33 cellular contexts compared by ENCODE assay signal in the genomic region with DNA sequence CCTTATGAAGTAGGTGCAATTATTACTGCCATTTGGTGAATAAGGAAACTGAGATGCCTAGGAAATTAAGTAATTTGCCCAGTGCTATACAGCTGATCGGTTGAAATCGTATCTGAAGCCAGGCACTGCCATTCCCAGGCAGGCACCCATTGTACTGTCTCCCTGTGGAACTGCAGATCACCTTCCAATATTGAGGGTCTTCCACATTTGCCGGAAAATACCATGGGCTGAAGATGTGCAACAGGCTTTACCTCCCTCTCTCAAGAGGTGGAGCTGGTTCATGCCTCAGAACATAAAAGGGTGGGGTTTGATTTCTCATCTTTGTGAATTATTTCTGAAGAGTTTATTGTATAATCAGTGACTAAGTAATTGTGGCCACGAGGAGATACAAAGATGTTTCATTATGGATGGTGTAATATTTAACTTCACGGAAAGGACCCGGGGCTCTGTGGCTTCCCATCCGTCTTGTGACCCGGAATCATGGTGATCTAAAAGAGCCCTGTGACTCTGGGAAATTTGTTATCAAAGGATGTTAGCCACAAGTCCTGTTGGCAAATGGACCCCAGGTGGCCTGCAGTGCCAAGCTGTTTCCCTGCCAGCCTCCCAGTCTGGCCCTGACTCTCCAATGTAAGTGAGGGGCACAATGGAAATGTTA.
DNase-seq lines count a peak whose midpoint lies in the region; ATAC-seq, FAIRE-seq and TF ChIP-seq lines count a peak whose summit lies in the region.
"Had no signal": no experiment of that assay in that cellular context is flagged by ENCODE, and none has a peak within 500 bp of the region (broad histone marks: within the 10 kb centered on the region; RNA-seq: fewer than 3 reads in every experiment).

No MANE protein-coding gene starts in this region.

- no peak overlapping the region for H3K4me3 Mint-ChIP-seq in immature natural killer cell
- H3K4me3 Mint-ChIP-seq: activated CD8-positive, alpha-beta memory T cell treated with anti-CD3 and anti-CD28 coated beads, Interleukin-2, amount 10 ng/mL, durations not matched to agents 7 days and 5 days; activated T-cell treated with anti-CD3 and anti-CD28 coated beads, Interleukin-2, amount 50 U/mL, for 72 hours; GM23338; naive thymus-derived CD8-positive, alpha-beta T cell; stimulated activated naive B cell treated with anti-CD40 and anti-IgM and Interleukin-4, amounts not matched to agents 10 μg/mL and 1 μg/mL and 100 μg/mL, for 72 hours; T-cell had no signal

- H3K36me3 ChIP-seq in pancreas (no peaks in the 10 kb centered on the region), adrenal gland (replicated peaks in 1 of 2) (no peaks in the 10 kb centered on the region)
- H3K36me3 ChIP-seq: SJSA1, suprapubic skin had no signal

- H3K9me3 Mint-ChIP-seq in immature natural killer cell, result no peaks in the 10 kb centered on the region
- H3K9me3 Mint-ChIP-seq: activated T-cell treated with anti-CD3 and anti-CD28 coated beads, Interleukin-2, amount 50 U/mL, for 72 hours; GM23338; naive thymus-derived CD8-positive, alpha-beta T cell; stimulated activated naive B cell treated with anti-CD40 and anti-IgM and Interleukin-4, amounts not matched to agents 10 μg/mL and 1 μg/mL and 100 μg/mL, for 72 hours; T-cell had no signal

- no peaks in the 10 kb centered on the region for H3K36me3 Mint-ChIP-seq in immature natural killer cell
- H3K36me3 Mint-ChIP-seq: activated CD8-positive, alpha-beta memory T cell treated with anti-CD3 and anti-CD28 coated beads, Interleukin-2, amount 10 ng/mL, durations not matched to agents 7 days and 5 days; naive thymus-derived CD8-positive, alpha-beta T cell; stimulated activated naive B cell treated with anti-CD40 and anti-IgM and Interleukin-4, amounts not matched to agents 10 μg/mL and 1 μg/mL and 100 μg/mL, for 72 hours; T-cell had no signal

- peaks cover 22 to 32% of the 10 kb centered on the region in 2 donors for H3K4me1 Mint-ChIP-seq in immature natural killer cell
- H3K4me1 Mint-ChIP-seq: GM23338 had no signal

- no peak overlapping the region for H3K4me3 ChIP-seq in pancreas
- no peak overlapping the region for H3K4me3 ChIP-seq in adrenal gland
- H3K4me3 ChIP-seq: dorsolateral prefrontal cortex, GM23338, K562, SJSA1, suprapubic skin had no signal

- 67% methylated on average over 8 of the region's 8 CpGs for WGBS in pancreas, 2 donors
- WGBS in adrenal gland, 4 donors, result 77 to 81% (median 79%) methylated on average over 8 of the region's 8 CpGs

- peaks cover 0 to 4% (median 0%) of the 10 kb centered on the region in 3 donors for H3K27me3 Mint-ChIP-seq in immature natural killer cell (ENCODE audit: low read depth in 3 of 3)

- in situ Hi-C loops in SK-MEL-5 (cut with HindIII; ENCODE audit: low pct_unique_long_range_greater_than_20kb, low sequenced_read_pairs), result no loop called here

- H3K27ac ChIP-seq in pancreas (no peak overlapping the region), adrenal gland (no peak overlapping the region)
- H3K27ac ChIP-seq: C4-2B, dorsolateral prefrontal cortex, SJSA1, suprapubic skin had no signal

- H3K4me1 ChIP-seq in pancreas (no peaks in the 10 kb centered on the region), adrenal gland (replicated peaks in 1 of 2) (peaks cover 0 to 3% of the 10 kb centered on the region in 2 donors)
- H3K4me1 ChIP-seq: SJSA1 had no signal

- peak in 2 of 4 donors; percentile 11 to 28 for ATAC-seq in pancreas
- no peak for ATAC-seq in GM21619 (IDR thresholded peaks at IDR 0.05; ENCODE audit: unreplicated experiment)
- ATAC-seq: activated CD8-positive, alpha-beta memory T cell treated with anti-CD3 and anti-CD28 coated beads, Interleukin-2, amount 10 ng/mL, durations not matched to agents 7 days and 5 days; activated T-cell treated with anti-CD3 and anti-CD28 coated beads, Interleukin-2, amount 50 U/mL, for 72 hours; GM23338; K562; left ventricle myocardium superior; naive thymus-derived CD8-positive, alpha-beta T cell; stimulated activated naive B cell treated with anti-CD40 and anti-IgM and Interleukin-4, amounts not matched to agents 10 μg/mL and 1 μg/mL and 100 μg/mL, for 72 hours; T-cell had no signal

- no peak for TF ChIP-seq POLR2A in adrenal gland (IDR thresholded peaks at IDR 0.05)

- intact Hi-C loops in pancreas (cut with DNase I), result no loop called here
- intact Hi-C loops in adrenal gland (cut with DNase I), result no loop called here

- H3K9me3 ChIP-seq in pancreas (no peaks in the 10 kb centered on the region), adrenal gland (replicated peaks in 1 of 3) (no peaks in the 10 kb centered on the region)
- H3K9me3 ChIP-seq: Caco-2, SJSA1, suprapubic skin had no signal

- DNase-seq in HT-29 (ENCODE audit: low spot score), result peak; percentile 69
- DNase-seq in SK-MEL-5 (ENCODE audit: low read depth, low spot score), result peak; percentile 46
- DNase-seq in immature natural killer cell, result no peak
- DNase-seq in pancreas, result no peak
- no peak for DNase-seq in dedifferentiated amniotic fluid mesenchymal stem cell (ENCODE audit: extremely low spot score)
- DNase-seq in adrenal gland, result no peak
- DNase-seq in activated CD8-positive, alpha-beta memory T cell treated with anti-CD3 and anti-CD28 coated beads, Interleukin-2, amount 50 U/mL, for 4 hours, result no peak
- DNase-seq: activated CD4-positive, alpha-beta T cell treated with anti-CD3 and anti-CD28 coated beads, Interleukin-2, amount 50 U/mL, for 1 hour; activated CD8-positive, alpha-beta memory T cell treated with anti-CD3 and anti-CD28 coated beads, Interleukin-2, amount 10 ng/mL, durations not matched to agents 7 days and 5 days; activated T-cell treated with anti-CD3 and anti-CD28 coated beads, Interleukin-2, amount 50 U/mL, for 72 hours; Caco-2; central memory CD4-positive, alpha-beta T cell; hippocampal formation; left ventricle myocardium superior; naive thymus-derived CD8-positive, alpha-beta T cell; NCI-H1105; NCI-H187 treated with DMSO at 0.1 percent for 48 hours; NCI-H2171; NCI-H82; RPMI8226; stimulated activated naive B cell treated with anti-CD40 and anti-IgM and Interleukin-4, amounts not matched to agents 10 μg/mL and 1 μg/mL and 100 μg/mL, for 72 hours; T-cell had no signal

- H3K27me3 ChIP-seq in pancreas, result no peaks in the 10 kb centered on the region
- no peaks in the 10 kb centered on the region for H3K27me3 ChIP-seq in adrenal gland
- H3K27me3 ChIP-seq: dorsolateral prefrontal cortex, SJSA1, suprapubic skin had no signal

- TF ChIP-seq CTCF in pancreas (IDR thresholded peaks at IDR 0.05), result no peak
- no peak for TF ChIP-seq CTCF in adrenal gland (IDR thresholded peaks at IDR 0.05)

- H3K27ac Mint-ChIP-seq in immature natural killer cell, result peak overlapping the region in 5 of 6 donors; percentile 15 to 95 (median 42)
- H3K27ac Mint-ChIP-seq: activated CD8-positive, alpha-beta memory T cell treated with anti-CD3 and anti-CD28 coated beads, Interleukin-2, amount 10 ng/mL, durations not matched to agents 7 days and 5 days; GM23338; naive thymus-derived CD8-positive, alpha-beta T cell; stimulated activated naive B cell treated with anti-CD40 and anti-IgM and Interleukin-4, amounts not matched to agents 10 μg/mL and 1 μg/mL and 100 μg/mL, for 72 hours; T-cell had no signal

- peak; percentile 29 for FAIRE-seq in pancreas (lab: Jason Lieb, UNC)
- FAIRE-seq: astrocyte, GM18507, GM19239, HTR-8/SVneo, K562 had no signal

Comparison
In these comparisons a context has a peak if more than half of its experiments do, and no peak if none do; other contexts are left out.
1. DNase-seq: peak in HT-29 (single experiment) and SK-MEL-5 (single experiment); none in immature natural killer cell (0 of 3), pancreas (0 of 6), dedifferentiated amniotic fluid mesenchymal stem cell (single experiment), adrenal gland (0 of 7) and activated CD8-positive, alpha-beta memory T cell treated with anti-CD3 and anti-CD28 coated beads, Interleukin-2, amount 50 U/mL, for 4 hours (single experiment).